Comparison of ENCODE assay signal across 9 cellular contexts in the genomic region with DNA sequence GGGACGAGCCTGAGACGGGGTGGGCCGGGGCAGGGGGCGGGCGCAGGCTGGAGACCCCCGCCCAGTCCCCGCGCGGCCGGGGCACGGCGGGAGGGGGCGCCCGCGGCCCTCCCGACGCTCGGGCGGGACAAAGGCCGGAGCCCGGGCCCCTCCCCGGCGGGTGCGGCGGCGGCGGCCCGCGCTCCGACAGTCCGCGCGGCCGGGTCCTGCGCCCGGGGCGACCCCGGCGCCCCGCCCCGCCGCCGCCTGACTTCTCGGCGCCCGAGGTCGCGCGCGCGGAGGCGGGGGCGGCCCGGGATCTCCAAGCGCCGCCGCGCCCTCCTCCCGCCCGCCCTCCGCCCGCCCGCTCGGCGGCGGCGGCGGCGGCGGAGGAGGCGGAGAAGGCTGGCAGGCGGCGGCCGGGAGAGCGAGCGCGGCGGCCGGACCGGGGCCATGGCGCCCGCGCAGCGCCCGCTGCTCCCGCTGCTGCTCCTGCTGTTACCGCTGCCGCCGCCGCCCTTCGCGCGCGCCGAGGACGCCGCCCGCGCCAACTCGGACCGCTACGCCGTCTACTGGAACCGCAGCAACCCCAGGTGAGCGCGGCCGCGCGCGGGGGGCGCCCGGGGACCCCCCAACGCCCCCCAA. TPM values are rescaled to one million over a fixed set of nuclear protein-coding genes. Genes with fewer than 3 reads are reported as not detected.
A peak's percentile ranks its signal among the peaks of the same experiment; 100 is the strongest.
DNase-seq lines count a peak whose midpoint lies in the region; ATAC-seq, FAIRE-seq and TF ChIP-seq lines count a peak whose summit lies in the region.
"Had no signal": no experiment of that assay in that cellular context is flagged by ENCODE, and none has a peak within 500 bp of the region (broad histone marks: within the 10 kb centered on the region; RNA-seq: fewer than 3 reads in every experiment).

A gene (plus strand): TSS at position 137 of the 624 bp plus-strand sequence. CDS start 296 bp downstream, at position 433.

- TF ChIP-seq CTCF in Calu3 (IDR thresholded peaks at IDR 0.05; ENCODE audit: unreplicated experiment) (no peak), LNCaP clone FGC (IDR thresholded peaks at IDR 0.05; ENCODE audit: control insufficient read depth, extremely low read depth, insufficient read depth) (peak; percentile 19; the same call in 1 of the 2 replicates), dorsolateral prefrontal cortex (IDR thresholded peaks at IDR 0.05 in 54 of 56, conservative IDR thresholded peaks at IDR 0.05 in 2 of 56; ENCODE audit: low read depth in 1 of 56, partially characterized antibody in 56 of 56) (no peak)

- intact Hi-C loops in Calu3 (cut with micrococcal nuclease; ENCODE audit: unreplicated experiment), result no loop called here
- intact Hi-C loops in dorsolateral prefrontal cortex (cut with DNase I), result no loop called here

- peaks cover 0 to 31% (median 8%) of the 10 kb centered on the region in 45 donors for H3K27me3 ChIP-seq in dorsolateral prefrontal cortex

- H3K4me3 Mint-ChIP-seq in Calu3 (ENCODE audit: low read depth, unreplicated experiment), result peak within 1 kb of the TSS; percentile 67
- H3K4me3 Mint-ChIP-seq in natural killer cell treated with Interleukin-12 subunit alpha and Interleukin-12 subunit beta and Interleukin-15 and Interleukin-18, amount 100 ng/mL, for 72 hours, result peak within 1 kb of the TSS; percentile 48

- H3K4me3 ChIP-seq in LNCaP clone FGC (ENCODE audit: low read depth, low read length) (0 out of 2 replicates have a peak within 1 kb of the TSS, but pooled peaks have one; percentile 2), dorsolateral prefrontal cortex (peak within 1 kb of the TSS in 55 of 59 donors; percentile 3 to 62 (median 41))

- no peak within 1 kb of the TSS for H3K27ac Mint-ChIP-seq in Calu3 (ENCODE audit: unreplicated experiment)
- H3K27ac Mint-ChIP-seq in natural killer cell treated with Interleukin-12 subunit alpha and Interleukin-12 subunit beta and Interleukin-15 and Interleukin-18, amount 100 ng/mL, for 72 hours, result no peak within 1 kb of the TSS

- H3K27ac ChIP-seq in dorsolateral prefrontal cortex, result peak within 1 kb of the TSS in 1 of 59 donors; percentile 44
- H3K27ac ChIP-seq: pancreas had no signal

- CTCF ChIA-PET in Calu3 (lab: Charles Lee), result no interaction called here

- peaks cover 8% of the 10 kb centered on the region for H3K4me1 Mint-ChIP-seq in Calu3 (ENCODE audit: low read depth, unreplicated experiment)
- peaks cover 0 to 8% of the 10 kb centered on the region in 2 donors for H3K4me1 Mint-ChIP-seq in natural killer cell treated with Interleukin-12 subunit alpha and Interleukin-12 subunit beta and Interleukin-15 and Interleukin-18, amount 100 ng/mL, for 72 hours (ENCODE audit: low read depth in 2 of 2)

- FAIRE-seq in GM12892 (lab: Jason Lieb, UNC), result no peak
- FAIRE-seq: pancreas had no signal

- peaks cover 9% of the 10 kb centered on the region for H3K36me3 Mint-ChIP-seq in Calu3 (ENCODE audit: insufficient read depth, unreplicated experiment)
- H3K36me3 Mint-ChIP-seq in natural killer cell treated with Interleukin-12 subunit alpha and Interleukin-12 subunit beta and Interleukin-15 and Interleukin-18, amount 100 ng/mL, for 72 hours, result no peaks in the 10 kb centered on the region

- no peaks in the 10 kb centered on the region for H3K9me3 Mint-ChIP-seq in Calu3 (ENCODE audit: low read depth, unreplicated experiment)
- H3K9me3 Mint-ChIP-seq in natural killer cell treated with Interleukin-12 subunit alpha and Interleukin-12 subunit beta and Interleukin-15 and Interleukin-18, amount 100 ng/mL, for 72 hours, result no peaks in the 10 kb centered on the region

- H3K27me3 Mint-ChIP-seq in Calu3 (ENCODE audit: unreplicated experiment), result peaks cover 32% of the 10 kb centered on the region
- peaks cover 13 to 14% of the 10 kb centered on the region in 2 donors for H3K27me3 Mint-ChIP-seq in natural killer cell treated with Interleukin-12 subunit alpha and Interleukin-12 subunit beta and Interleukin-15 and Interleukin-18, amount 100 ng/mL, for 72 hours

- no TSS peak for BruUV-seq in Calu3 (replicated peaks; lab: Mats Ljungman, UMichigan)

- TF ChIP-seq POLR2A in GM12892 (IDR thresholded peaks at IDR 0.05; ENCODE audit: low read depth, low read length), result no peak

- ATAC-seq in natural killer cell treated with Interleukin-12 subunit alpha and Interleukin-12 subunit beta and Interleukin-15 and Interleukin-18, amount 100 ng/mL, for 72 hours, result no peak
- ATAC-seq in HG03095 (IDR thresholded peaks at IDR 0.05; ENCODE audit: unreplicated experiment), result no peak
- ATAC-seq in HG02610 (IDR thresholded peaks at IDR 0.05; ENCODE audit: unreplicated experiment), result no peak

- DNase-seq in Calu3, result no peak
- DNase-seq in LNCaP clone FGC (ENCODE audit: low read depth), result no peak
- DNase-seq in dorsolateral prefrontal cortex, result no peak
- no peak for DNase-seq in natural killer cell treated with Interleukin-12 subunit alpha and Interleukin-12 subunit beta and Interleukin-15 and Interleukin-18, amount 100 ng/mL, for 72 hours (ENCODE audit: low spot score)
- no peak for DNase-seq in stimulated activated CD4-positive, alpha-beta T cell treated with anti-CD3 and anti-CD28 coated beads, Interleukin-1b, Interleukin-23, amount 100 ng/mL, for 48 hours
- DNase-seq in GM12892 (ENCODE audit: insufficient read length), result no peak

RNA-seq across cellular contexts. Expression of the gene that starts here (rescaled TPM):
- total RNA-seq in Calu3 (2022) (0.90 and 0.95 TPM in 2 replicates), dorsolateral prefrontal cortex (1 to 10 TPM in 86 of 120 experiments, under 1 TPM in 22, not detected in 12; 0.51 to 3.8 (median 1.4) TPM)
- total RNA-seq in natural killer cell treated with Interleukin-12 subunit alpha and Interleukin-12 subunit beta and Interleukin-15 and Interleukin-18, amount 100 ng/mL, for 72 hours, result not detected
- not detected for polyA plus RNA-seq in GM12892 (2012; ENCODE audit: missing spikeins)
- polyA plus RNA-seq: pancreas had no signal
